Comparison of ENCODE assay signal across 29 cellular contexts in the genomic region with DNA sequence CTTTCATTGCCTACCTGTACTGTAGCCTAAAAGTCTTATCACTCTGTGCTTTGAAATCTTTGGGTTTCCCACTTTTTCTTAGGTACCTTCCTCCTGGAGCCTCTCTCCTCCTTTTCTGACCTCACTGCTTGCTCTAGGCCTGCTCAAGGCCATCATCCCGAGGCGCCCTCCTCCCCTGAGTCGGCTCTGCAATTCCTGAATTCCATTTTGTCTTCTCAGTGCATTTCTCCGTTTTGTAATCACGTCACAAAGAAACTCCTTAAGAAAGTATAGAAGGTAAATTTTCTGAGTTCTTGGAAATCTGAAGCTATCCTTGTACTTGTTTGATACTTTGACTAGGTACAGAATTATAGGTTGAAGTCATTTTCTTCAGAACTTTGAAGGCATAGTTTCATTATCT. TPM values are rescaled to one million over a fixed set of nuclear protein-coding genes. Genes with fewer than 3 reads are reported as not detected.
"Had no signal": no experiment of that assay in that cellular context is flagged by ENCODE, and none has a peak within 500 bp of the region (broad histone marks: within the 10 kb centered on the region; RNA-seq: fewer than 3 reads in every experiment).

No MANE protein-coding gene starts in this region.

- H3K27ac Mint-ChIP-seq: activated CD4-positive, alpha-beta T cell treated with anti-CD3 and anti-CD28 coated beads, Interleukin-2, amount 10 ng/mL, durations not matched to agents 24 days and 14 days; activated CD8-positive, alpha-beta T cell treated with anti-CD3 and anti-CD28 coated beads, Interleukin-2, amount 10 ng/mL, durations not matched to agents 7 days and 5 days; activated naive CD4-positive, alpha-beta T cell treated with anti-CD3 and anti-CD28 coated beads, Interleukin-2, amount 50 U/mL, for 24 hours; activated T-cell treated with anti-CD3 and anti-CD28 coated beads, Interleukin-2, amount 50 U/mL, for 24 hours had no signal

- H3K4me1 ChIP-seq: ascending aorta, breast epithelium had no signal

- H3K27me3 Mint-ChIP-seq: activated CD4-positive, alpha-beta T cell treated with anti-CD3 and anti-CD28 coated beads, Interleukin-2, amount 10 ng/mL, durations not matched to agents 24 days and 14 days; activated naive CD4-positive, alpha-beta T cell treated with anti-CD3 and anti-CD28 coated beads, Interleukin-2, amount 50 U/mL, for 24 hours; activated T-cell treated with anti-CD3 and anti-CD28 coated beads, Interleukin-2, amount 50 U/mL, for 24 hours had no signal

- ATAC-seq: activated CD8-positive, alpha-beta T cell treated with anti-CD3 and anti-CD28 coated beads, Interleukin-2, amount 10 ng/mL, durations not matched to agents 7 days and 5 days; body of pancreas; Right ventricle myocardium inferior had no signal

- H3K4me1 Mint-ChIP-seq: activated naive CD4-positive, alpha-beta T cell treated with anti-CD3 and anti-CD28 coated beads, Interleukin-2, amount 50 U/mL, for 24 hours had no signal

- H3K4me2 ChIP-seq: PC-9 had no signal

- H2AFZ ChIP-seq: PC-9 had no signal

- H3K27ac ChIP-seq: ascending aorta, body of pancreas, breast epithelium, PC-9, RWPE1 had no signal

- DNase-seq: activated CD4-positive, alpha-beta T cell treated with anti-CD3 and anti-CD28 coated beads, Interleukin-2, amount 10 ng/mL, durations not matched to agents 24 days and 14 days; activated CD4-positive, alpha-beta T cell treated with anti-CD3 and anti-CD28 coated beads, Interleukin-2, amount 50 U/mL, for 48 hours; activated CD8-positive, alpha-beta T cell treated with anti-CD3 and anti-CD28 coated beads, Interleukin-2, amount 10 ng/mL, durations not matched to agents 7 days and 5 days; activated gamma-delta T cell; activated naive CD4-positive, alpha-beta T cell treated with Interleukin-2 at 50 U/mL for 16 hours; activated T-cell treated with anti-CD3 and anti-CD28 coated beads, Interleukin-2, amount 50 U/mL, for 24 hours; amygdala; NCI-H1092 treated with DMSO at 0.1 percent for 48 hours; NCI-H1417; NCI-H146; NCI-H187; NCI-H2029 treated with DMSO at 0.1 percent for 48 hours; NCI-H2107; NCI-H2171; NCI-H510A; NCI-H526; NCI-H748 treated with DMSO at 0.1 percent for 48 hours; PC-9; SIG-M5; SW 1271; T-helper 1 cell; T1000 had no signal

- H3K4me3 ChIP-seq: ascending aorta, body of pancreas, breast epithelium, PC-9 had no signal

- H3K27me3 ChIP-seq: ascending aorta, body of pancreas, breast epithelium had no signal

- H3K9me3 ChIP-seq: ascending aorta, body of pancreas, breast epithelium had no signal

- H3K9me3 Mint-ChIP-seq: activated naive CD4-positive, alpha-beta T cell treated with anti-CD3 and anti-CD28 coated beads, Interleukin-2, amount 50 U/mL, for 24 hours; activated T-cell treated with anti-CD3 and anti-CD28 coated beads, Interleukin-2, amount 50 U/mL, for 24 hours had no signal

- H3K4me3 Mint-ChIP-seq: activated CD4-positive, alpha-beta T cell treated with anti-CD3 and anti-CD28 coated beads, Interleukin-2, amount 10 ng/mL, durations not matched to agents 24 days and 14 days; activated CD8-positive, alpha-beta T cell treated with anti-CD3 and anti-CD28 coated beads, Interleukin-2, amount 10 ng/mL, durations not matched to agents 7 days and 5 days; activated naive CD4-positive, alpha-beta T cell treated with anti-CD3 and anti-CD28 coated beads, Interleukin-2, amount 50 U/mL, for 24 hours; activated T-cell treated with anti-CD3 and anti-CD28 coated beads, Interleukin-2, amount 50 U/mL, for 24 hours had no signal

RNA-seq across cellular contexts. Expression of a gene that starts 33.3 kb away (rescaled TPM):
- total RNA-seq: OCI-LY7 had no signal
